ENCODE assay signal across 22 cellular contexts in the genomic region with DNA sequence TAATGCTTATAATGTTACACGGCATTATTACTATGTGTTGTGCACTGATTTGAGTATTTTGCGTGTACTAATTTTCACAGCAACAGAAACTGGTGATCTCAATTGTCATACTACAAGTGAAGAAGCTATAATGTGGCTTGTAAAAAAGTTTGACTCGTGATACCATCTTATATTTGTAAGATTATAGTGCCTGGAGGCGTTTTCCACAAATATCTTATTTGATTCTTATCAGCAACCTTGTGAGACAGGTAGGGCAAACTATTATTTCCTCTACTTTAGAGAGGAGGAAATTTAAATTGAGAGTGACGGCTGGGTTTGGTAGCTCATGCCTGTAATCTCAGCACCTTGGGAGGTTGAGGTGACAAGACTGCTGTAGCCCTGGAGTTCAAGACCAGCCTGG.
"Had no signal": no experiment of that assay in that cellular context is flagged by ENCODE, and none has a peak within 500 bp of the region (broad histone marks: within the 10 kb centered on the region; RNA-seq: fewer than 3 reads in every experiment).

No MANE protein-coding gene starts in this region.

- H3K9me3 Mint-ChIP-seq: activated naive CD8-positive, alpha-beta T cell treated with anti-CD3 and anti-CD28 coated beads, Interleukin-2, amount 10 ng/mL, durations not matched to agents 7 days and 5 days; stimulated activated memory B cell treated with anti-CD40 and anti-IgM and Interleukin-4, amounts not matched to agents 10 μg/mL and 1 μg/mL and 100 μg/mL, for 72 hours; T-helper 1 cell treated with Interleukin-12 subunit alpha and Interleukin-12 subunit beta and Interleukin-4 antibody, amounts not matched to agents 30 μg/mL and 1 μg/mL, for 36 hours had no signal

- ATAC-seq: body of pancreas; stimulated activated memory B cell treated with anti-CD40 and anti-IgM and Interleukin-4, amounts not matched to agents 10 μg/mL and 1 μg/mL and 100 μg/mL, for 72 hours; upper lobe of right lung had no signal

- H3K36me3 ChIP-seq: colonic mucosa had no signal

- H3K27me3 ChIP-seq: body of pancreas, colonic mucosa, spleen, upper lobe of right lung had no signal

- H3K27ac ChIP-seq: body of pancreas, colonic mucosa, spleen, thoracic aorta, upper lobe of right lung had no signal

- H3K27ac Mint-ChIP-seq: activated naive CD8-positive, alpha-beta T cell treated with anti-CD3 and anti-CD28 coated beads, Interleukin-2, amount 10 ng/mL, durations not matched to agents 7 days and 5 days; nephron progenitor cell; stimulated activated memory B cell treated with anti-CD40 and anti-IgM and Interleukin-4, amounts not matched to agents 10 μg/mL and 1 μg/mL and 100 μg/mL, for 72 hours; T-helper 1 cell treated with Interleukin-12 subunit alpha and Interleukin-12 subunit beta and Interleukin-4 antibody, amounts not matched to agents 30 μg/mL and 1 μg/mL, for 36 hours had no signal

- DNase-seq: activated CD4-positive, alpha-beta T cell treated with anti-CD3 and anti-CD28 coated beads, Interleukin-2, amount 50 U/mL, for 4 hours; activated CD4-positive, CD25-positive, alpha-beta regulatory T cell treated with anti-CD3 and anti-CD28 coated beads, Interleukin-2, amount 50 U/mL, for 72 hours; activated naive CD8-positive, alpha-beta T cell treated with anti-CD3 and anti-CD28 coated beads, Interleukin-2, amount 10 ng/mL, durations not matched to agents 7 days and 5 days; activated T-cell treated with anti-CD3 and anti-CD28 coated beads for 4 hours; amygdala; body of pancreas; central memory CD4-positive, alpha-beta T cell; colonic mucosa; erythroblast; foreskin melanocyte; hypothalamus; nephron progenitor cell; occipital lobe; posterior cingulate gyrus; spleen; stimulated activated CD4-positive, alpha-beta T cell treated with anti-CD3 and anti-CD28 coated beads, Interleukin-4, amount 100 ng/mL, for 4 hours; upper lobe of right lung had no signal

- H3K4me1 ChIP-seq: colonic mucosa, upper lobe of right lung had no signal

- H3K36me3 Mint-ChIP-seq: stimulated activated memory B cell treated with anti-CD40 and anti-IgM and Interleukin-4, amounts not matched to agents 10 μg/mL and 1 μg/mL and 100 μg/mL, for 72 hours had no signal

- H3K4me3 ChIP-seq: body of pancreas, colonic mucosa, lung, spleen, thoracic aorta, upper lobe of right lung had no signal

- H3K4me3 Mint-ChIP-seq: activated naive CD8-positive, alpha-beta T cell treated with anti-CD3 and anti-CD28 coated beads, Interleukin-2, amount 10 ng/mL, durations not matched to agents 7 days and 5 days; nephron progenitor cell; stimulated activated memory B cell treated with anti-CD40 and anti-IgM and Interleukin-4, amounts not matched to agents 10 μg/mL and 1 μg/mL and 100 μg/mL, for 72 hours; T-helper 1 cell treated with Interleukin-12 subunit alpha and Interleukin-12 subunit beta and Interleukin-4 antibody, amounts not matched to agents 30 μg/mL and 1 μg/mL, for 36 hours had no signal

- H3K9me3 ChIP-seq: body of pancreas, colonic mucosa, spleen, thoracic aorta, upper lobe of right lung had no signal

- H3K27me3 Mint-ChIP-seq: activated naive CD8-positive, alpha-beta T cell treated with anti-CD3 and anti-CD28 coated beads, Interleukin-2, amount 10 ng/mL, durations not matched to agents 7 days and 5 days; stimulated activated memory B cell treated with anti-CD40 and anti-IgM and Interleukin-4, amounts not matched to agents 10 μg/mL and 1 μg/mL and 100 μg/mL, for 72 hours had no signal

- FAIRE-seq: keratinocyte had no signal

- H3K4me1 Mint-ChIP-seq: stimulated activated memory B cell treated with anti-CD40 and anti-IgM and Interleukin-4, amounts not matched to agents 10 μg/mL and 1 μg/mL and 100 μg/mL, for 72 hours had no signal
